Comparison of ENCODE assay signal across 8 cellular contexts in genomic region chr18:9335255-9336045, GRCh38. TPM values are rescaled to one million over a fixed set of nuclear protein-coding genes. Genes with fewer than 3 reads are reported as not detected.
DNase-seq lines count a peak whose midpoint lies in the region; ATAC-seq and TF ChIP-seq lines count a peak whose summit lies in the region.

No MANE protein-coding gene starts in this region.

- H3K4me2 ChIP-seq in SK-N-SH, result peak overlapping the region; percentile 70

- TF ChIP-seq EP300 in SK-N-SH (IDR thresholded peaks at IDR 0.05; ENCODE audit: borderline replicate concordance in 1 of 2, low read depth in 1 of 2, low read length in 1 of 2), result no peak

- H3F3A ChIP-seq in SK-N-SH (replicated peaks; ENCODE audit: insufficient read depth), result peaks cover 8% of the 10 kb centered on the region

- WGBS in SK-N-SH (ENCODE audit: low lambda C conversion rate), result 28% methylated on average over 15 of the region's 21 CpGs

- CTCF ChIA-PET in SK-N-SH (lab: Yijun Ruan, JAX), result interaction anchor here (1.1 to 2.0 kb wide), 4 partner anchors 173 to 262 kb away, joined by 3 to 7 read pairs (median 4); no protein-coding TSS in a partner anchor

- ATAC-seq in SK-N-SH treated with all-trans-retinoic acid at 6 μM for 48 hours (no peak; the same call in 2 of the 3 replicates), GM21390 (IDR thresholded peaks at IDR 0.05; ENCODE audit: unreplicated experiment) (no peak)
- peak; percentile 40 for ATAC-seq in effector memory CD8-positive, alpha-beta T cell (replicated peaks)

- DNase-seq in SK-N-SH, result no peak
- no peak for DNase-seq in NT2/D1 (ENCODE audit: low read depth, low spot score)
- DNase-seq in effector memory CD8-positive, alpha-beta T cell, result peak in 1 of 3 experiments; percentile 27
- DNase-seq in nephron progenitor cell, result no peak
- DNase-seq in MV-4-11 (lab: John Stamatoyannopoulos, UW), result no peak
- DNase-seq in globus pallidus (ENCODE audit: low spot score), result no peak

- peaks cover 12% of the 10 kb centered on the region for H3K36me3 Mint-ChIP-seq in effector memory CD8-positive, alpha-beta T cell (ENCODE audit: insufficient read depth)
- H3K36me3 Mint-ChIP-seq in nephron progenitor cell (ENCODE audit: low read depth), result peaks cover 50% of the 10 kb centered on the region

- POLR2A ChIA-PET in SK-N-SH (lab: Yijun Ruan, JAX), result no interaction called here

- H3K4me1 Mint-ChIP-seq in effector memory CD8-positive, alpha-beta T cell (ENCODE audit: low read depth in 2 of 2), result peaks cover 10 to 16% of the 10 kb centered on the region in 2 donors
- peaks cover 20% of the 10 kb centered on the region for H3K4me1 Mint-ChIP-seq in nephron progenitor cell

- peak overlapping the region; percentile 67 to 78; a peak in 3 of 4 replicates for H3K27ac ChIP-seq in SK-N-SH (ENCODE audit: low read depth in 2 of 2, low read length in 1 of 2)

- no peak for TF ChIP-seq RAD21 in SK-N-SH (IDR thresholded peaks at IDR 0.05; ENCODE audit: low read length)

- H3K9ac ChIP-seq in SK-N-SH, result peak overlapping the region; percentile 93
- no peak overlapping the region for H3K9ac ChIP-seq in NT2/D1 (ENCODE audit: insufficient read length, low read depth)

- H3K36me3 ChIP-seq in SK-N-SH (replicated peaks in 1 of 2; ENCODE audit: control insufficient read depth in 1 of 2, insufficient read depth in 2 of 2, low read length in 1 of 2) (peaks cover 9 to 16% of the 10 kb centered on the region in 2 experiments), NT2/D1 (ENCODE audit: insufficient read depth, insufficient read length, low read length) (peaks cover 18% of the 10 kb centered on the region)

- H3K4me1 ChIP-seq in SK-N-SH (ENCODE audit: control insufficient read depth in 1 of 2, insufficient read depth in 2 of 2, low read depth in 1 of 2, low read length in 1 of 2) (peaks cover 2 to 11% of the 10 kb centered on the region in 2 experiments; a peak in 3 of 4 replicates), NT2/D1 (ENCODE audit: insufficient read depth, insufficient read length) (no peaks in the 10 kb centered on the region)

- H3K27me3 Mint-ChIP-seq in effector memory CD8-positive, alpha-beta T cell, result no peaks in the 10 kb centered on the region
- H3K27me3 Mint-ChIP-seq in nephron progenitor cell (ENCODE audit: low read depth, poor library complexity), result no peaks in the 10 kb centered on the region

- no peaks in the 10 kb centered on the region for H3K9me2 ChIP-seq in SK-N-SH

- H3K9me3 Mint-ChIP-seq in effector memory CD8-positive, alpha-beta T cell, result no peaks in the 10 kb centered on the region
- peaks cover 24% of the 10 kb centered on the region for H3K9me3 Mint-ChIP-seq in nephron progenitor cell

- no peaks in the 10 kb centered on the region for H3K27me3 ChIP-seq in SK-N-SH (ENCODE audit: insufficient read depth)
- H3K27me3 ChIP-seq in NT2/D1 (ENCODE audit: insufficient read depth, insufficient read length), result peaks cover 11% of the 10 kb centered on the region

- no peak for TF ChIP-seq CTCF in SK-N-SH (IDR thresholded peaks at IDR 0.05)
- TF ChIP-seq CTCF in nephron progenitor cell (IDR thresholded peaks at IDR 0.05), result no peak

- peak overlapping the region; percentile 83 to 87 for H3K4me3 Mint-ChIP-seq in effector memory CD8-positive, alpha-beta T cell
- peak overlapping the region; percentile 94 for H3K4me3 Mint-ChIP-seq in nephron progenitor cell

- H3K27ac Mint-ChIP-seq in effector memory CD8-positive, alpha-beta T cell, result peak overlapping the region; percentile 35 to 69
- H3K27ac Mint-ChIP-seq in nephron progenitor cell, result no peak overlapping the region

- H3K4me3 ChIP-seq in SK-N-SH (ENCODE audit: low read depth in 2 of 2, low read length in 1 of 2), result peak overlapping the region; percentile 76 to 92
- H3K4me3 ChIP-seq in NT2/D1 (ENCODE audit: insufficient read length, low read depth), result peak overlapping the region; percentile 63

- peaks cover 41% of the 10 kb centered on the region for H3K79me2 ChIP-seq in SK-N-SH (ENCODE audit: insufficient read depth)

- peak overlapping the region; percentile 76 for H2AFZ ChIP-seq in SK-N-SH (ENCODE audit: low read depth)

- no peaks in the 10 kb centered on the region for H4K20me1 ChIP-seq in SK-N-SH (ENCODE audit: insufficient read depth)

- H3K9me3 ChIP-seq in SK-N-SH (no peaks in the 10 kb centered on the region), NT2/D1 (ENCODE audit: insufficient read depth, low read length) (no peaks in the 10 kb centered on the region)

TF ChIP-seq in SK-N-SH, 30 proteins besides CTCF, POLR2A, EP300 and RAD21:
- TF ChIP-seq TCF12 (IDR thresholded peaks at IDR 0.05) (no peak), FOXJ3 (CRISPR knock-in tag; IDR thresholded peaks at IDR 0.05) (no peak), RFX5 (IDR thresholded peaks at IDR 0.05; ENCODE audit: low read length) (no peak), RXRA (IDR thresholded peaks at IDR 0.05; ENCODE audit: borderline replicate concordance, low read depth) (no peak), USF2 (IDR thresholded peaks at IDR 0.05; ENCODE audit: borderline replicate concordance, low read depth, low read length) (no peak), TAF1 (IDR thresholded peaks at IDR 0.05; ENCODE audit: borderline replicate concordance, low read depth, low read length) (no peak), TEAD4 (IDR thresholded peaks at IDR 0.05; ENCODE audit: borderline replicate concordance, insufficient read depth) (no peak), ELF1 (IDR thresholded peaks at IDR 0.05) (no peak), POLR2AphosphoS5 (IDR thresholded peaks at IDR 0.05; ENCODE audit: low read depth, low read length) (no peak), NFIC (IDR thresholded peaks at IDR 0.05; ENCODE audit: borderline replicate concordance) (no peak), YY1 (IDR thresholded peaks at IDR 0.05; ENCODE audit: low read depth) (no peak), GATA2 (CRISPR knock-in tag; IDR thresholded peaks at IDR 0.05) (no peak)

TF ChIP-seq in SK-N-SH treated with all-trans-retinoic acid at 6 μM for 48 hours, 23 proteins besides CTCF, POLR2A, EP300 and RAD21:
- TF ChIP-seq PPARA (CRISPR knock-in tag; IDR thresholded peaks at IDR 0.05; ENCODE audit: borderline replicate concordance) (no peak), ARNTL (CRISPR knock-in tag; IDR thresholded peaks at IDR 0.05; ENCODE audit: borderline replicate concordance, low read depth) (no peak), TSHZ2 (CRISPR knock-in tag; IDR thresholded peaks at IDR 0.05) (no peak), GLIS3 (CRISPR knock-in tag; IDR thresholded peaks at IDR 0.05) (no peak), ZC3H10 (CRISPR knock-in tag; IDR thresholded peaks at IDR 0.05) (no peak), ZFP30 (CRISPR knock-in tag; IDR thresholded peaks at IDR 0.05) (no peak), RARB (CRISPR knock-in tag; IDR thresholded peaks at IDR 0.05) (no peak), CSRNP3 (CRISPR knock-in tag; IDR thresholded peaks at IDR 0.05) (no peak), ISL1 (CRISPR knock-in tag; IDR thresholded peaks at IDR 0.05) (no peak), ZNF565 (CRISPR knock-in tag; conservative IDR thresholded peaks at IDR 0.05; ENCODE audit: low read depth) (no peak), OSR1 (CRISPR knock-in tag; IDR thresholded peaks at IDR 0.05) (no peak)

RNA-seq across cellular contexts. Expression of gene TWSG1, which starts 0.9 kb away (rescaled TPM):
- 44.0 and 52.0 TPM in 2 replicates for polyA plus RNA-seq in SK-N-SH (2012; rRNA removed)
- 52.4 and 52.7 TPM in 2 replicates for polyA plus RNA-seq in SK-N-SH (2012; cell fraction: cytosol; rRNA removed)
- 13.3 and 20.6 TPM in 2 replicates for polyA plus RNA-seq in SK-N-SH (2012; cell fraction: nucleus; rRNA removed)
